In genomic region chr17:51166198-51166986, GRCh38 we compare ENCODE assay signal across 8 cellular contexts. TPM values are rescaled to one million over a fixed set of nuclear protein-coding genes. Genes with fewer than 3 reads are reported as not detected.
DNase-seq lines count a peak whose midpoint lies in the region; ATAC-seq, FAIRE-seq and TF ChIP-seq lines count a peak whose summit lies in the region.

Gene NME2 (plus strand): TSS chr17:51166411. CDS start chr17:51166831, 420 bp downstream.

- peak; percentile 75 for DNase-seq in D721Med (ENCODE audit: insufficient read length, low spot score)
- DNase-seq in GM20000 (ENCODE audit: low spot score) = peak; percentile 97
- DNase-seq in HT-29 (ENCODE audit: low spot score) = peak; percentile 92
- peak; percentile 54 for DNase-seq in activated T-helper 1 cell treated with Interleukin-2 at 50 U/mL for 16 hours (ENCODE audit: low read depth)
- peak; percentile 83 for DNase-seq in fibroblast of gingiva (ENCODE audit: low read depth)
- peak; percentile 73 for DNase-seq in naive B cell
- peak; percentile 81 for DNase-seq in stimulated activated naive B cell treated with anti-CD40 and anti-IgM and Interleukin-4, amounts not matched to agents 10 μg/mL and 1 μg/mL and 100 μg/mL, for 72 hours

- peak within 1 kb of the TSS; percentile 90 to 99 (median 95) for H3K4me3 Mint-ChIP-seq in naive B cell
- H3K4me3 Mint-ChIP-seq in stimulated activated naive B cell treated with anti-CD40 and anti-IgM and Interleukin-4, amounts not matched to agents 10 μg/mL and 1 μg/mL and 100 μg/mL, for 72 hours = peak within 1 kb of the TSS; percentile 87 to 89

- no peak for FAIRE-seq in D721Med (lab: Jason Lieb, UNC)

- H3K4me1 Mint-ChIP-seq in naive B cell = peaks cover 19 to 24% (median 21%) of the 10 kb centered on the region in 3 donors
- H3K4me1 Mint-ChIP-seq in stimulated activated naive B cell treated with anti-CD40 and anti-IgM and Interleukin-4, amounts not matched to agents 10 μg/mL and 1 μg/mL and 100 μg/mL, for 72 hours = peaks cover 27 to 36% of the 10 kb centered on the region in 2 donors

- no peaks in the 10 kb centered on the region for H3K27me3 Mint-ChIP-seq in naive B cell
- no peaks in the 10 kb centered on the region for H3K27me3 Mint-ChIP-seq in stimulated activated naive B cell treated with anti-CD40 and anti-IgM and Interleukin-4, amounts not matched to agents 10 μg/mL and 1 μg/mL and 100 μg/mL, for 72 hours

- H3K36me3 Mint-ChIP-seq in naive B cell = peaks cover 13 to 16% of the 10 kb centered on the region in 2 donors
- peaks cover 48 to 67% of the 10 kb centered on the region in 2 donors for H3K36me3 Mint-ChIP-seq in stimulated activated naive B cell treated with anti-CD40 and anti-IgM and Interleukin-4, amounts not matched to agents 10 μg/mL and 1 μg/mL and 100 μg/mL, for 72 hours

- no peaks in the 10 kb centered on the region for H3K9me3 Mint-ChIP-seq in naive B cell
- H3K9me3 Mint-ChIP-seq in stimulated activated naive B cell treated with anti-CD40 and anti-IgM and Interleukin-4, amounts not matched to agents 10 μg/mL and 1 μg/mL and 100 μg/mL, for 72 hours = no peaks in the 10 kb centered on the region

- peak; percentile 75 to 79 for ATAC-seq in naive B cell (ENCODE audit: low read depth in 2 of 2)
- peak; percentile 86 to 92 for ATAC-seq in stimulated activated naive B cell treated with anti-CD40 and anti-IgM and Interleukin-4, amounts not matched to agents 10 μg/mL and 1 μg/mL and 100 μg/mL, for 72 hours (replicated peaks)

- H3K27ac Mint-ChIP-seq in naive B cell = peak within 1 kb of the TSS; percentile 85 to 98 (median 94)
- peak within 1 kb of the TSS; percentile 98 for H3K27ac Mint-ChIP-seq in stimulated activated naive B cell treated with anti-CD40 and anti-IgM and Interleukin-4, amounts not matched to agents 10 μg/mL and 1 μg/mL and 100 μg/mL, for 72 hours

- TF ChIP-seq CTCF in D721Med (IDR thresholded peaks at IDR 0.05; ENCODE audit: insufficient read depth, missing control alignments) (peak; percentile 19), GM20000 (IDR thresholded peaks at IDR 0.05; ENCODE audit: extremely low read depth, missing control alignments) (peak; percentile 3)

TF ChIP-seq in PFSK-1, 5 proteins besides CTCF, POLR2A, EP300 and RAD21:
- peak; percentile 95 for TF ChIP-seq POLR2AphosphoS5 (IDR thresholded peaks at IDR 0.05; ENCODE audit: low read depth, low read length)
- peak; percentile 70 for TF ChIP-seq FOXP2 (optimal IDR thresholded peaks at IDR 0.05; ENCODE audit: borderline replicate concordance, extremely low read depth, extremely low read length, insufficient read depth)
- TF ChIP-seq SIN3A (IDR thresholded peaks at IDR 0.05; ENCODE audit: borderline replicate concordance, insufficient read depth, low read length) = peak; percentile 86; the same call in 1 of the 2 replicates
- TF ChIP-seq TAF1 (IDR thresholded peaks at IDR 0.05; ENCODE audit: borderline replicate concordance, insufficient read depth, low read length) = peak; percentile 82; the same call in 1 of the 2 replicates
- TF ChIP-seq REST (IDR thresholded peaks at IDR 0.05; ENCODE audit: insufficient read depth in 1 of 2, low read depth in 2 of 2, low read length in 2 of 2) = peak in 1 of 2 experiments; percentile 30; a peak in 1 of 4 replicates

RNA-seq across cellular contexts. Expression of gene NME2, which starts in this region (rescaled TPM):
- total RNA-seq in HT-29 (2014; rRNA removed; shearing (Covaris generic)) = 838 and 869 TPM in 2 replicates
- 1,223 TPM for polyA plus RNA-seq in PFSK-1 (2012; ENCODE audit: insufficient read length, low read depth)
- 100 to 1,000 TPM; 252 to 369 (median 320) TPM for polyA plus RNA-seq in naive B cell (ENCODE audit: low read depth in 6 of 6)

Comparison
In these comparisons a context has a peak if more than half of its experiments do, and no peak if none do; other contexts are left out.
1. Peak in every context shown above with its lines: DNase-seq and ATAC-seq.